In the genomic region with DNA sequence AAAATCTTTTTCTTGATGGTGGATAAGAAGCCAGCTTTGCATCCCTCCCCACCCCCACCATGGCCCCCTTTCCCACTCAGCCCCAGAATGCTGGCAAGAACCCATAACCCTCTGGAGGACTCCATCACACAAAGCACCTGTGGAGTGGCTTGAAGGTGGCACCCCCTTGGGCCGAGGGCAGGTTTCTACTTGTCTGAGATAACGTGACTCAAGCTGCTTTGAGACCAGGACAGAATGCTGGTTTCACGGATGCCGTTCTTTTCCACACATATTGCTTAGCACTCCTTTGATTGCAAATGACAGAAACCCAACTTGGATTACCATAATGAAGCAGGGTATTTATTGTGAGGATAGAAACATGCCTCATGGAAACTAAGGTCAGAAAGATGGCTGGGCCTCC, we compare ENCODE assay signal across 28 cellular contexts.
"Had no signal": no experiment of that assay in that cellular context is flagged by ENCODE, and none has a peak within 500 bp of the region (broad histone marks: within the 10 kb centered on the region; RNA-seq: fewer than 3 reads in every experiment).

No MANE protein-coding gene starts in this region.

- H3K36me3 Mint-ChIP-seq: activated naive CD4-positive, alpha-beta T cell treated with anti-CD3 and anti-CD28 coated beads, Interleukin-2, amount 10 ng/mL, durations not matched to agents 7 days and 5 days; activated naive CD4-positive, alpha-beta T cell treated with anti-CD3 and anti-CD28 coated beads, Interleukin-2, amount 50 U/mL, for 72 hours; activated naive CD8-positive, alpha-beta T cell treated with anti-CD3 and anti-CD28 coated beads, Interleukin-2, amount 10 ng/mL, durations not matched to agents 7 days and 5 days; WTC11 had no signal

- H3K4me3 ChIP-seq: cardiac muscle cell, colonic mucosa, esophagus muscularis mucosa, gastroesophageal sphincter, heart right ventricle, hepatocyte had no signal

- H3K36me3 ChIP-seq: brain microvascular endothelial cell, cardiac muscle cell, colonic mucosa, esophagus muscularis mucosa, gastroesophageal sphincter, heart right ventricle had no signal

- H3K27me3 ChIP-seq: brain microvascular endothelial cell, cardiac muscle cell, colonic mucosa, esophagus muscularis mucosa, gastroesophageal sphincter, heart right ventricle, hepatocyte had no signal

- H3K27ac Mint-ChIP-seq: activated CD4-positive, alpha-beta memory T cell treated with anti-CD3 and anti-CD28 coated beads, Interleukin-2, amount 10 ng/mL, durations not matched to agents 7 days and 5 days; activated CD4-positive, alpha-beta T cell treated with anti-CD3 and anti-CD28 coated beads, Interleukin-2, amount 10 ng/mL, durations not matched to agents 7 days and 5 days; activated naive CD4-positive, alpha-beta T cell treated with anti-CD3 and anti-CD28 coated beads, Interleukin-2, amount 10 ng/mL, durations not matched to agents 7 days and 5 days; activated naive CD4-positive, alpha-beta T cell treated with anti-CD3 and anti-CD28 coated beads, Interleukin-2, amount 50 U/mL, for 72 hours; activated naive CD8-positive, alpha-beta T cell treated with anti-CD3 and anti-CD28 coated beads, Interleukin-2, amount 10 ng/mL, durations not matched to agents 7 days and 5 days; activated T-cell treated with anti-CD3 and anti-CD28 coated beads, Interleukin-2, amount 50 U/mL, for 24 hours; activated T-cell treated with anti-CD3 and anti-CD28 coated beads, Interleukin-2, amount 50 U/mL, for 72 hours; WTC11 had no signal

- H3K4me2 ChIP-seq: hepatocyte had no signal

- H3K27me3 Mint-ChIP-seq: activated naive CD4-positive, alpha-beta T cell treated with anti-CD3 and anti-CD28 coated beads, Interleukin-2, amount 10 ng/mL, durations not matched to agents 7 days and 5 days had no signal

- H3K9me3 Mint-ChIP-seq: activated CD4-positive, alpha-beta memory T cell treated with anti-CD3 and anti-CD28 coated beads, Interleukin-2, amount 10 ng/mL, durations not matched to agents 7 days and 5 days; activated CD4-positive, alpha-beta T cell treated with anti-CD3 and anti-CD28 coated beads, Interleukin-2, amount 10 ng/mL, durations not matched to agents 7 days and 5 days; activated naive CD4-positive, alpha-beta T cell treated with anti-CD3 and anti-CD28 coated beads, Interleukin-2, amount 10 ng/mL, durations not matched to agents 7 days and 5 days; activated naive CD4-positive, alpha-beta T cell treated with anti-CD3 and anti-CD28 coated beads, Interleukin-2, amount 50 U/mL, for 72 hours; activated naive CD8-positive, alpha-beta T cell treated with anti-CD3 and anti-CD28 coated beads, Interleukin-2, amount 10 ng/mL, durations not matched to agents 7 days and 5 days; activated T-cell treated with anti-CD3 and anti-CD28 coated beads, Interleukin-2, amount 50 U/mL, for 24 hours; activated T-cell treated with anti-CD3 and anti-CD28 coated beads, Interleukin-2, amount 50 U/mL, for 72 hours; WTC11 had no signal

- H2AFZ ChIP-seq: hepatocyte had no signal

- H3K9me3 ChIP-seq: colonic mucosa, esophagus muscularis mucosa, gastroesophageal sphincter, heart right ventricle had no signal

- H3K4me1 ChIP-seq: colonic mucosa, esophagus muscularis mucosa, gastroesophageal sphincter, heart right ventricle had no signal

- DNase-seq: activated CD4-positive, alpha-beta memory T cell treated with anti-CD3 and anti-CD28 coated beads, Interleukin-2, amount 10 ng/mL, durations not matched to agents 7 days and 5 days; activated CD4-positive, alpha-beta T cell treated with anti-CD3 and anti-CD28 coated beads for 1 hour; activated CD4-positive, alpha-beta T cell treated with anti-CD3 and anti-CD28 coated beads for 4 hours; activated CD4-positive, alpha-beta T cell treated with anti-CD3 and anti-CD28 coated beads, Interleukin-2, amount 10 ng/mL, durations not matched to agents 7 days and 5 days; activated CD4-positive, alpha-beta T cell treated with anti-CD3 and anti-CD28 coated beads, Interleukin-2, amount 50 U/mL, for 4 hours; activated CD8-positive, alpha-beta memory T cell treated with anti-CD3 and anti-CD28 coated beads, Interleukin-2, amount 50 U/mL, for 48 hours; activated gamma-delta T cell; activated naive CD4-positive, alpha-beta T cell; activated naive CD4-positive, alpha-beta T cell treated with anti-CD3 and anti-CD28 coated beads, Interleukin-2, amount 10 ng/mL, durations not matched to agents 7 days and 5 days; activated naive CD8-positive, alpha-beta T cell treated with anti-CD3 and anti-CD28 coated beads, Interleukin-2, amount 10 ng/mL, durations not matched to agents 7 days and 5 days; activated T-cell treated with anti-CD3 and anti-CD28 coated beads for 4 hours; activated T-cell treated with anti-CD3 and anti-CD28 coated beads, Interleukin-2, amount 50 U/mL, for 24 hours; activated T-cell treated with anti-CD3 and anti-CD28 coated beads, Interleukin-2, amount 50 U/mL, for 72 hours; brain microvascular endothelial cell; central memory CD4-positive, alpha-beta T cell; cerebellar nuclear complex; colonic mucosa; effector CD8-positive, alpha-beta T cell; erythroblast; foreskin melanocyte; heart right ventricle; T-helper 2 cell had no signal

- H3K27ac ChIP-seq: brain microvascular endothelial cell, cardiac muscle cell, colonic mucosa, esophagus muscularis mucosa, gastroesophageal sphincter, heart right ventricle, hepatocyte had no signal

- H3K79me2 ChIP-seq: hepatocyte had no signal

- H3K4me3 Mint-ChIP-seq: activated CD4-positive, alpha-beta memory T cell treated with anti-CD3 and anti-CD28 coated beads, Interleukin-2, amount 10 ng/mL, durations not matched to agents 7 days and 5 days; activated CD4-positive, alpha-beta T cell treated with anti-CD3 and anti-CD28 coated beads, Interleukin-2, amount 10 ng/mL, durations not matched to agents 7 days and 5 days; activated naive CD4-positive, alpha-beta T cell treated with anti-CD3 and anti-CD28 coated beads, Interleukin-2, amount 10 ng/mL, durations not matched to agents 7 days and 5 days; activated naive CD8-positive, alpha-beta T cell treated with anti-CD3 and anti-CD28 coated beads, Interleukin-2, amount 10 ng/mL, durations not matched to agents 7 days and 5 days; activated T-cell treated with anti-CD3 and anti-CD28 coated beads, Interleukin-2, amount 50 U/mL, for 24 hours; activated T-cell treated with anti-CD3 and anti-CD28 coated beads, Interleukin-2, amount 50 U/mL, for 72 hours; WTC11 had no signal

- H3K4me1 Mint-ChIP-seq: activated CD4-positive, alpha-beta memory T cell treated with anti-CD3 and anti-CD28 coated beads, Interleukin-2, amount 10 ng/mL, durations not matched to agents 7 days and 5 days; activated CD4-positive, alpha-beta T cell treated with anti-CD3 and anti-CD28 coated beads, Interleukin-2, amount 10 ng/mL, durations not matched to agents 7 days and 5 days; activated naive CD4-positive, alpha-beta T cell treated with anti-CD3 and anti-CD28 coated beads, Interleukin-2, amount 10 ng/mL, durations not matched to agents 7 days and 5 days; activated naive CD8-positive, alpha-beta T cell treated with anti-CD3 and anti-CD28 coated beads, Interleukin-2, amount 10 ng/mL, durations not matched to agents 7 days and 5 days had no signal

- ATAC-seq: activated naive CD4-positive, alpha-beta T cell treated with anti-CD3 and anti-CD28 coated beads, Interleukin-2, amount 50 U/mL, for 72 hours; activated T-cell treated with anti-CD3 and anti-CD28 coated beads, Interleukin-2, amount 50 U/mL, for 72 hours; gastroesophageal sphincter; heart right ventricle; WTC11 had no signal
